Comparison of ENCODE assay signal across 1 cellular context in genomic region chr20:38446441-38447209, GRCh38.
TF ChIP-seq lines count a peak whose summit lies in the region.

No MANE protein-coding gene starts in this region.

TF ChIP-seq in K562, 482 proteins besides CTCF, POLR2A, EP300 and RAD21 (continued from another document and continues in another):
- TF ChIP-seq RREB1 (CRISPR knock-in tag; IDR thresholded peaks at IDR 0.05) (0 out of 2 replicates have a peak, but pooled peaks have one; percentile 25), ELK1 (CRISPR knock-in tag; IDR thresholded peaks at IDR 0.05) (no peak), RB1 (IDR thresholded peaks at IDR 0.05; ENCODE audit: low read depth) (peak; percentile 97), ETS1 (conservative IDR thresholded peaks at IDR 0.05; ENCODE audit: control insufficient read depth, low read depth, low read length) (peak; percentile 92), TEAD1 (CRISPR knock-in tag; IDR thresholded peaks at IDR 0.05) (peak; percentile 61 to 73; a peak in 3 of 4 replicates), PHF21A (IDR thresholded peaks at IDR 0.05; ENCODE audit: borderline replicate concordance, low read depth) (peak; percentile 33; the same call in 1 of the 2 replicates), GMEB1 (CRISPR knock-in tag; IDR thresholded peaks at IDR 0.05) (peak; percentile 73), SREBF2 (CRISPR knock-in tag; IDR thresholded peaks at IDR 0.05) (0 out of 2 replicates have a peak, but pooled peaks have one; percentile 66), JUND (IDR thresholded peaks at IDR 0.05; ENCODE audit: borderline replicate concordance, low read depth, low read length) (peak; percentile 73), JUND (tag; IDR thresholded peaks at IDR 0.05; ENCODE audit: borderline replicate concordance, low read depth, low read length) (no peak; the same call in 2 of the 3 replicates), ZNF436 (CRISPR knock-in tag; IDR thresholded peaks at IDR 0.05) (no peak), SMAD4 (CRISPR knock-in tag; conservative IDR thresholded peaks at IDR 0.05) (peak; percentile 76), SREBF1 (IDR thresholded peaks at IDR 0.05; ENCODE audit: borderline replicate concordance, low read depth, low read length) (0 out of 2 replicates have a peak, but pooled peaks have one; percentile 68), EGR1 (conservative IDR thresholded peaks at IDR 0.05) (peak; percentile 45), GTF2F1 (IDR thresholded peaks at IDR 0.05; ENCODE audit: low read depth, low read length) (peak; percentile 87), RERE (CRISPR knock-in tag; IDR thresholded peaks at IDR 0.05; ENCODE audit: borderline replicate concordance) (0 out of 2 replicates have a peak, but pooled peaks have one; percentile 56), ASH1L (IDR thresholded peaks at IDR 0.05; ENCODE audit: borderline replicate concordance, low read depth, partially characterized antibody) (no peak), MYC (IDR thresholded peaks at IDR 0.05; ENCODE audit: low read depth, low read length) (peak; percentile 94), MYC (CRISPR knock-in tag; IDR thresholded peaks at IDR 0.05; ENCODE audit: borderline replicate concordance, low read depth) (peak; percentile 80; the same call in 1 of the 2 replicates), ZNF165 (CRISPR knock-in tag; IDR thresholded peaks at IDR 0.05; ENCODE audit: borderline replicate concordance) (no peak), ZZZ3 (IDR thresholded peaks at IDR 0.05) (peak; percentile 86), ID3 (CRISPR knock-in tag; IDR thresholded peaks at IDR 0.05) (no peak), ID3 (tag; IDR thresholded peaks at IDR 0.05) (peak; percentile 68; the same call in 1 of the 2 replicates), EP400 (IDR thresholded peaks at IDR 0.05) (peak; percentile 95), KLF16 (IDR thresholded peaks at IDR 0.05) (no peak), MAFF (IDR thresholded peaks at IDR 0.05; ENCODE audit: low read length) (no peak), CBX8 (IDR thresholded peaks at IDR 0.05; ENCODE audit: borderline replicate concordance, extremely low read depth, low read depth, low read length, poor library complexity, severe bottlenecking) (no peak), MIER1 (IDR thresholded peaks at IDR 0.05; ENCODE audit: low read depth) (0 out of 2 replicates have a peak, but pooled peaks have one; percentile 26), DIDO1 (tag; IDR thresholded peaks at IDR 0.05; ENCODE audit: low read depth) (peak; percentile 87), ZFP36 (IDR thresholded peaks at IDR 0.05; ENCODE audit: low read depth, low read length, partially characterized antibody) (no peak), ZBTB1 (CRISPR knock-in tag; IDR thresholded peaks at IDR 0.05; ENCODE audit: borderline replicate concordance, low read depth) (peak; percentile 78; the same call in 1 of the 2 replicates), HLTF (IDR thresholded peaks at IDR 0.05) (peak; percentile 78; the same call in 1 of the 2 replicates), TOE1 (IDR thresholded peaks at IDR 0.05; ENCODE audit: borderline replicate concordance) (peak; percentile 66; the same call in 1 of the 2 replicates), TOE1 (CRISPR knock-in tag; IDR thresholded peaks at IDR 0.05; ENCODE audit: borderline replicate concordance, low read depth) (peak; percentile 41; the same call in 1 of the 2 replicates), ZNF740 (CRISPR knock-in tag; IDR thresholded peaks at IDR 0.05) (peak; percentile 50; the same call in 1 of the 2 replicates), ZNF740 (tag; IDR thresholded peaks at IDR 0.05) (no peak)
